Comparison of ENCODE assay signal across 9 cellular contexts in genomic region chrX:135973025-135973547, GRCh38. TPM values are rescaled to one million over a fixed set of nuclear protein-coding genes. Genes with fewer than 3 reads are reported as not detected.
A peak's percentile ranks its signal among the peaks of the same experiment; 100 is the strongest.
DNase-seq lines count a peak whose midpoint lies in the region; ATAC-seq, FAIRE-seq and TF ChIP-seq lines count a peak whose summit lies in the region.
"Had no signal": no experiment of that assay in that cellular context is flagged by ENCODE, and none has a peak within 500 bp of the region (broad histone marks: within the 10 kb centered on the region; RNA-seq: fewer than 3 reads in every experiment).

No MANE protein-coding gene starts in this region.

- no peaks in the 10 kb centered on the region for H3K27me3 ChIP-seq in CD8-positive, alpha-beta T cell (ENCODE audit: insufficient read depth, low read length)
- H3K27me3 ChIP-seq in GM12878 (replicated peaks in 1 of 2; ENCODE audit: control insufficient read depth in 2 of 2, insufficient read depth in 2 of 2, low read length in 1 of 2): no peaks in the 10 kb centered on the region
- H3K27me3 ChIP-seq in stomach: no peaks in the 10 kb centered on the region

- H3K36me3 ChIP-seq in CD8-positive, alpha-beta T cell (ENCODE audit: insufficient read depth, low read length): no peaks in the 10 kb centered on the region
- H3K36me3 ChIP-seq in GM12878 (ENCODE audit: control insufficient read depth in 2 of 2, insufficient read depth in 2 of 2, low read length in 1 of 2) (no peaks in the 10 kb centered on the region), kidney (ENCODE audit: control insufficient read depth in 1 of 2, insufficient read depth in 2 of 2, low read length in 2 of 2) (no peaks in the 10 kb centered on the region), stomach (no peaks in the 10 kb centered on the region)

- no peaks in the 10 kb centered on the region for H3K9me3 ChIP-seq in CD8-positive, alpha-beta T cell (ENCODE audit: low read length)
- H3K9me3 ChIP-seq in GM12878 (replicated peaks; ENCODE audit: control insufficient read depth, insufficient read depth, low read length) (no peaks in the 10 kb centered on the region), kidney (ENCODE audit: control insufficient read depth in 1 of 2, low read length in 2 of 2) (no peaks in the 10 kb centered on the region), stomach (no peaks in the 10 kb centered on the region)

- DNase-seq in CD8-positive, alpha-beta T cell: no peak
- no peak for DNase-seq in GM12878 (ENCODE audit: low read depth, low spot score)
- DNase-seq in kidney: no peak
- no peak for DNase-seq in stomach
- no peak for DNase-seq in ureter (ENCODE audit: low spot score)
- no peak for DNase-seq in DMS153 (lab: John Stamatoyannopoulos, UW)

- RAD21 ChIA-PET in GM12878 (lab: Charles Lee; ENCODE audit: unreplicated experiment): interaction anchor here (0.6 to 2.1 kb wide), 3 partner anchors 55 to 452 kb away, joined by 3 to 6 read pairs (median 3); no protein-coding TSS in a partner anchor

- ATAC-seq in CD8-positive, alpha-beta T cell: no peak
- peak; percentile 49 for ATAC-seq in GM19455 (IDR thresholded peaks at IDR 0.05; ENCODE audit: unreplicated experiment)
- ATAC-seq in GM12878: peak; percentile 57

- CTCF ChIA-PET in CD8-positive, alpha-beta T cell (lab: Charles Lee): no interaction called here
- CTCF ChIA-PET in GM12878 (lab: Yijun Ruan, JAX): interaction anchor here (0.8 to 1.8 kb wide), 3 partner anchors 12 to 524 kb away, joined by 3 to 6 read pairs (median 3); partner anchors contain the start of genes HTATSF1 and SLC9A6

- peak overlapping the region; percentile 99 for H3K4me3 ChIP-seq in CD8-positive, alpha-beta T cell (ENCODE audit: low read depth, low read length)
- H3K4me3 ChIP-seq in GM12878 (peak overlapping the region; percentile 66), kidney (ENCODE audit: low read length in 2 of 2) (peak overlapping the region; percentile 78 to 90), stomach (peak overlapping the region; percentile 53 to 69 (median 62))

- H2AFZ ChIP-seq in GM12878 (ENCODE audit: control insufficient read depth, low read depth, low read length): peak overlapping the region; percentile 92

- intact Hi-C loops in CD8-positive, alpha-beta T cell (cut with DNase I, micrococcal nuclease): loop anchor here (5.0 to 10.0 kb wide), 6 partner anchors 451 to 1166 kb away; partner anchors contain the start of genes HTATSF1 (in 1 of the 2), INTS6L (in 1 of the 2) and RBMX (in 1 of the 2)
- intact Hi-C loops in GM12878 (cut with micrococcal nuclease; ENCODE audit: unreplicated experiment): loop anchor here (5.0 kb wide), 1 partner anchor 524 kb away; the partner anchor contains the start of gene HTATSF1
- intact Hi-C loops in kidney (cut with DNase I): no loop called here
- intact Hi-C loops in stomach (cut with DNase I; ENCODE audit: low total_unique reads): no loop called here

- TF ChIP-seq EP300 in GM12878 (IDR thresholded peaks at IDR 0.05; ENCODE audit: borderline replicate concordance in 1 of 2, control insufficient read depth in 1 of 2, low read depth in 2 of 2, low read length in 2 of 2): no peak
- TF ChIP-seq EP300 in stomach (IDR thresholded peaks at IDR 0.05): no peak

- no peaks in the 10 kb centered on the region for H3K9me3 Mint-ChIP-seq in CD8-positive, alpha-beta T cell

- peaks cover 14% of the 10 kb centered on the region for H3K4me1 ChIP-seq in CD8-positive, alpha-beta T cell (ENCODE audit: insufficient read depth, low read length)
- H3K4me1 ChIP-seq in GM12878 (ENCODE audit: control insufficient read depth, insufficient read depth, low read length): no peaks in the 10 kb centered on the region
- peaks cover 0 to 4% of the 10 kb centered on the region in 2 donors for H3K4me1 ChIP-seq in kidney (ENCODE audit: control insufficient read depth in 1 of 2, insufficient read depth in 1 of 2, low read depth in 1 of 2, low read length in 2 of 2)
- H3K4me1 ChIP-seq in stomach: peaks cover 0 to 25% (median 12%) of the 10 kb centered on the region in 4 donors

- TF ChIP-seq CTCF in CD8-positive, alpha-beta T cell (IDR thresholded peaks at IDR 0.05): no peak
- TF ChIP-seq CTCF in LNCAP (IDR thresholded peaks at IDR 0.05): 0 out of 2 replicates have a peak, but pooled peaks have one; percentile 20
- peak in 1 of 3 experiments; percentile 39; a peak in 1 of 6 replicates for TF ChIP-seq CTCF in GM12878 (IDR thresholded peaks at IDR 0.05 in 2 of 3, conservative IDR thresholded peaks at IDR 0.05 in 1 of 3; ENCODE audit: control insufficient read depth in 2 of 3, extremely low read depth in 1 of 3, insufficient read depth in 1 of 3, low read depth in 3 of 3, low read length in 3 of 3)
- TF ChIP-seq CTCF in kidney (IDR thresholded peaks at IDR 0.05; ENCODE audit: borderline replicate concordance, extremely low read depth, insufficient read depth): no peak
- no peak for TF ChIP-seq CTCF in stomach (IDR thresholded peaks at IDR 0.05)

- TSS peak; percentile 73 for BruUV-seq in GM12878 (replicated peaks; lab: Mats Ljungman, UMichigan)

- no peak for TF ChIP-seq POLR2A in GM12878 (IDR thresholded peaks at IDR 0.05; ENCODE audit: low read depth, low read length)
- no peak for TF ChIP-seq POLR2A in stomach (IDR thresholded peaks at IDR 0.05)

- peak overlapping the region; percentile 93 for H3K27ac ChIP-seq in CD8-positive, alpha-beta T cell (ENCODE audit: low read depth, low read length)
- peak overlapping the region; percentile 81 for H3K27ac ChIP-seq in GM12878 (ENCODE audit: control insufficient read depth, insufficient read depth)
- peak overlapping the region; percentile 87 to 98 for H3K27ac ChIP-seq in kidney (ENCODE audit: low read depth in 2 of 2, low read length in 2 of 2)
- H3K27ac ChIP-seq in stomach: peak overlapping the region; percentile 90 to 97 (median 93)

- H3K27ac Mint-ChIP-seq in CD8-positive, alpha-beta T cell: peak overlapping the region; percentile 96

- no peak for TF ChIP-seq RAD21 in GM12878 (IDR thresholded peaks at IDR 0.05; ENCODE audit: insufficient read depth, low read depth, low read length)

- no peaks in the 10 kb centered on the region for H3K27me3 Mint-ChIP-seq in CD8-positive, alpha-beta T cell (ENCODE audit: low read depth)

- H4K20me1 ChIP-seq in GM12878 (ENCODE audit: control insufficient read depth, insufficient read depth): no peaks in the 10 kb centered on the region

- peaks cover 21% of the 10 kb centered on the region for H3K79me2 ChIP-seq in GM12878 (ENCODE audit: control insufficient read depth, insufficient read depth, low read length)

- H3K36me3 Mint-ChIP-seq in CD8-positive, alpha-beta T cell: peaks cover 6% of the 10 kb centered on the region

- SMC1A ChIA-PET in GM12878 (lab: Charles Lee; ENCODE audit: uncharacterized antibody, unreplicated experiment): no interaction called here

- 39% methylated on average over 10 of the region's 10 CpGs for WGBS in GM12878 (ENCODE audit: insufficient coverage, insufficient replicate concordance, low lambda C conversion rate, missing lambda C conversion rate)
- WGBS in stomach, 5 donors: 1 to 37% (median 5%) methylated on average over 7 to 10 of the region's 10 CpGs

- peak overlapping the region; percentile 58 for H3K9ac ChIP-seq in GM12878 (ENCODE audit: control insufficient read depth, insufficient read depth, low read length)
- peak overlapping the region; percentile 50 to 83 for H3K9ac ChIP-seq in kidney (ENCODE audit: low read length in 2 of 2)

- H3K4me2 ChIP-seq in GM12878 (ENCODE audit: control insufficient read depth, insufficient read depth): peak overlapping the region; percentile 40

- POLR2A ChIA-PET in CD8-positive, alpha-beta T cell (lab: Charles Lee): interaction anchor here (1.1 to 2.8 kb wide), 2 partner anchors 12 to 452 kb away, joined by 3 to 22 read pairs; partner anchors contain the start of genes INTS6L and SLC9A6
- POLR2A ChIA-PET in GM12878 (lab: Charles Lee): interaction anchor here (1.1 kb wide), 1 partner anchor 12 kb away, joined by 4 read pairs; the partner anchor contains the start of gene SLC9A6

- peak overlapping the region; percentile 97 for H3K4me3 Mint-ChIP-seq in CD8-positive, alpha-beta T cell

- H3K4me1 Mint-ChIP-seq in CD8-positive, alpha-beta T cell (ENCODE audit: low read depth): peaks cover 36% of the 10 kb centered on the region

- FAIRE-seq in GM12878 (lab: Jason Lieb, UNC) (no peak), kidney (lab: Jason Lieb, UNC) (no peak)
- FAIRE-seq: TTC549 had no signal

- in situ Hi-C loops in GM12878 (cut with MboI): no loop called here

RNA-seq across cellular contexts. Expression of gene MMGT1, which starts 0.7 kb away (rescaled TPM):
- total RNA-seq in CD8-positive, alpha-beta T cell: 10 to 100 TPM; 35.0 to 35.6 TPM
- total RNA-seq in GM12878 (2013; cell fraction: nucleolus; rRNA removed): 13.6 and 13.9 TPM in 2 replicates
- total RNA-seq in GM12878 (2014; rRNA removed) (8.8 and 10.9 TPM in 2 replicates), GM12878 (2014; rRNA removed; fragmentation: Illumina TruSeq; extraction: Trizol) (13.9 and 14.0 TPM in 2 replicates), GM12878 (2021) (15.9 and 16.6 TPM in 2 replicates), kidney (30.9 TPM), stomach (10 to 100 TPM in 4 of 5 donors, 1 to 10 TPM in 1; 4.3 to 27.2 (median 12.9) TPM), ureter (25.0 TPM)
- 5.8 TPM for polyA plus RNA-seq in GM12878 (2011; ENCODE audit: low read depth)
- polyA plus RNA-seq in GM12878 (2011; rRNA removed) (14.2 and 21.7 TPM in 2 replicates), GM12878 (2014; fragmentation: Illumina TruSeq; extraction: Trizol) (13.3 and 16.9 TPM in 2 replicates), GM12878 (2014; fragmentation: Nextera tagmentation; extraction: Ambion mirVana) (1 to 10 TPM; 9.3 to 9.5 TPM), GM12878 (2014; rRNA removed) (7.9 and 9.3 TPM in 2 replicates), GM12878 (2016; fragmentation: Nextera tagmentation; extraction: Ambion mirVana) (10 to 100 TPM; 16.8 to 19.2 TPM), kidney (ENCODE audit: insufficient read depth, low read depth, low replicate concordance) (15.3 TPM), stomach (1 to 10 TPM; 6.3 to 8.9 (median 7.2) TPM)
- 6.8 and 9.0 TPM in 2 replicates for polyA plus RNA-seq in GM12878 (2011; cell fraction: cytosol; rRNA removed)
- polyA plus RNA-seq in GM12878 (2011; cell fraction: nucleus; rRNA removed): 3.5 and 3.7 TPM in 2 replicates
- 8.7 and 10.6 TPM in 2 replicates for polyA plus RNA-seq in GM12878 (2012)
- 16.0 and 17.4 TPM in 2 replicates for polyA minus RNA-seq in GM12878 (2011; rRNA and poly(A)+ RNA removed)
- polyA minus RNA-seq in GM12878 (2011; cell fraction: cytosol; rRNA and poly(A)+ RNA removed): 6.4 and 8.9 TPM in 2 replicates
- 4.5 and 6.9 TPM in 2 replicates for polyA minus RNA-seq in GM12878 (2011; cell fraction: nucleus; rRNA and poly(A)+ RNA removed)

RNA-seq across cellular contexts. Expression of gene SLC9A6, which starts 12.1 kb away (rescaled TPM):
- total RNA-seq in CD8-positive, alpha-beta T cell: 10 to 100 TPM; 15.9 to 18.7 TPM
- 21.5 and 22.4 TPM in 2 replicates for total RNA-seq in GM12878 (2013; cell fraction: nucleolus; rRNA removed)
- total RNA-seq in GM12878 (2014; rRNA removed) (10.7 and 13.7 TPM in 2 replicates), GM12878 (2014; rRNA removed; fragmentation: Illumina TruSeq; extraction: Trizol) (11.6 and 12.2 TPM in 2 replicates), GM12878 (2021) (12.6 and 14.4 TPM in 2 replicates), kidney (14.1 TPM), stomach (10 to 100 TPM in 1 of 5 donors, 1 to 10 TPM in 3, under 1 TPM in 1; 0.58 to 26.4 (median 8.8) TPM), ureter (12.9 TPM)
- polyA plus RNA-seq in GM12878 (2011; ENCODE audit: low read depth): 4.0 TPM
- polyA plus RNA-seq in GM12878 (2011; rRNA removed) (10.2 and 12.3 TPM in 2 replicates), GM12878 (2014; fragmentation: Illumina TruSeq; extraction: Trizol) (10.6 and 13.8 TPM in 2 replicates), GM12878 (2014; fragmentation: Nextera tagmentation; extraction: Ambion mirVana) (1 to 10 TPM; 4.5 TPM), GM12878 (2014; rRNA removed) (8.0 and 8.2 TPM in 2 replicates), GM12878 (2016; fragmentation: Nextera tagmentation; extraction: Ambion mirVana) (10 to 100 TPM; 12.9 to 14.6 TPM), kidney (ENCODE audit: insufficient read depth, low read depth, low replicate concordance) (7.2 TPM), stomach (1 to 10 TPM; 1.2 to 6.9 (median 3.9) TPM)
- 6.4 and 7.0 TPM in 2 replicates for polyA plus RNA-seq in GM12878 (2011; cell fraction: cytosol; rRNA removed)
- 6.1 and 6.3 TPM in 2 replicates for polyA plus RNA-seq in GM12878 (2011; cell fraction: nucleus; rRNA removed)
- polyA plus RNA-seq in GM12878 (2012): 3.9 and 5.4 TPM in 2 replicates
- polyA minus RNA-seq in GM12878 (2011; rRNA and poly(A)+ RNA removed): 19.5 and 19.6 TPM in 2 replicates
- 3.5 and 9.3 TPM in 2 replicates for polyA minus RNA-seq in GM12878 (2011; cell fraction: cytosol; rRNA and poly(A)+ RNA removed)
- polyA minus RNA-seq in GM12878 (2011; cell fraction: nucleus; rRNA and poly(A)+ RNA removed): 4.1 and 6.0 TPM in 2 replicates

Comparison
In these comparisons a context has a peak if more than half of its experiments do, and no peak if none do; other contexts are left out.
1. intact Hi-C loops: an anchor here in CD8-positive, alpha-beta T cell (5.0 to 10.0 kb wide) and GM12878 (5.0 kb wide); none called in kidney and stomach.